Comparison of ENCODE assay signal across 1 cellular context in genomic region chr3:4494807-4495200, GRCh38.
TF ChIP-seq lines count a peak whose summit lies in the region.

No MANE protein-coding gene starts in this region.

TF ChIP-seq in WTC11, 78 proteins besides CTCF, POLR2A, EP300 and RAD21 (continued from another document):
- no peak for TF ChIP-seq ERG (CRISPR knock-in tag; IDR thresholded peaks at IDR 0.05)
- no peak for TF ChIP-seq ZNF121 (CRISPR knock-in tag; IDR thresholded peaks at IDR 0.05)
- TF ChIP-seq ZNF396 (CRISPR knock-in tag; IDR thresholded peaks at IDR 0.05; ENCODE audit: borderline replicate concordance) = no peak
- no peak for TF ChIP-seq PREB (CRISPR knock-in tag; IDR thresholded peaks at IDR 0.05; ENCODE audit: borderline replicate concordance)
